9 cellular contexts compared by ENCODE assay signal in the genomic region with DNA sequence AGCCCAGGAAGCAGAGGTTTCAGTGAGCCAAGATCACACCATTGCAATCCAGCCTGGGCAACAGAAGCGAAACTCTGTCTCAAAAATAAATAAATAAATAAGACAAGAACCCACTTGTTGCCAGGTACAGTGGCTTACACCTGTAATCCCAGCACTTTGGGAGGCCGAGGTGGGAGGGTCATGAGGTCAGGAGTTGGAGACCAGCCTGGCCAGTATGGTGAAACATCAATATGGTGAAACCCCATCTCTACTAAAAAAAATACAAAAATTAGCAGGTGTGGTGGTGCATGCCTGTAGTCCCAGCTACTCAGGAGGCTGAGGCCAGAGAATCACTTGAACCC. TPM values are rescaled to one million over a fixed set of nuclear protein-coding genes. Genes with fewer than 3 reads are reported as not detected.
DNase-seq lines count a peak whose midpoint lies in the region; ATAC-seq and TF ChIP-seq lines count a peak whose summit lies in the region.
"Not testable (repeated sequence)": the region's sequence is repeated elsewhere in the genome, so short reads cannot be mapped to it uniquely, and the experiment has no call there.
"Had no signal": no experiment of that assay in that cellular context is flagged by ENCODE, and none has a peak within 500 bp of the region (broad histone marks: within the 10 kb centered on the region; RNA-seq: fewer than 3 reads in every experiment).

No MANE protein-coding gene starts in this region.

- H3K79me2 ChIP-seq in neural cell (replicated peaks; ENCODE audit: insufficient read depth, low read length): peaks cover 39% of the 10 kb centered on the region

- intact Hi-C loops in adrenal gland (cut with DNase I): not testable (repeated sequence)

- H3K27me3 ChIP-seq in BLaER1; HUES6 (ENCODE audit: control insufficient read depth, insufficient read depth, low read length); adrenal gland; iPS-20b (ENCODE audit: insufficient read depth, low read length); neural cell (ENCODE audit: insufficient read depth, low read depth, low read length): not testable (repeated sequence)

- H3K36me3 Mint-ChIP-seq in T-helper 17 cell (ENCODE audit: low read depth); endothelial cell (ENCODE audit: low read depth, unreplicated experiment): not testable (repeated sequence)

- WGBS in adrenal gland, 4 donors: 54 to 78% (median 63%) methylated on average over 2 of the region's 2 CpGs

- not testable (repeated sequence) for DNase-seq in T-helper 17 cell; adrenal gland; endothelial cell (ENCODE audit: low spot score); stimulated activated naive CD8-positive, alpha-beta T cell treated with anti-CD3 and anti-CD28 coated beads, Interleukin-15, amount 100 ng/mL, for 72 hours

- not testable (repeated sequence) for TF ChIP-seq POLR2A in adrenal gland (IDR thresholded peaks at IDR 0.05)

- not testable (repeated sequence) for H3K9me3 ChIP-seq in BLaER1; HUES6 (ENCODE audit: control insufficient read depth, insufficient read depth, low read depth, low read length); T-helper 17 cell (ENCODE audit: control insufficient read depth, low read length, poor library complexity, severe bottlenecking); adrenal gland (replicated peaks in 1 of 3); iPS-20b (ENCODE audit: insufficient read depth, low read depth, low read length); neural cell (ENCODE audit: low read length)

- peak overlapping the region; percentile 91 for H3K4me2 ChIP-seq in BLaER1
- H3K4me2 ChIP-seq in neural cell (ENCODE audit: low read length): not testable (repeated sequence)

- not testable (repeated sequence) for H3K9me2 ChIP-seq in neural cell (ENCODE audit: insufficient read depth, low read length)

- peak overlapping the region; percentile 99 for H3K4me3 ChIP-seq in BLaER1
- H3K4me3 ChIP-seq in HUES6 (ENCODE audit: low read depth, low read length): peak overlapping the region; percentile 87
- H3K4me3 ChIP-seq in adrenal gland: peak overlapping the region in 2 of 4 donors; percentile 71 to 99
- peak overlapping the region; percentile 85 for H3K4me3 ChIP-seq in iPS-20b (ENCODE audit: low read length)
- H3K4me3 ChIP-seq in neural cell (ENCODE audit: low read length): peak overlapping the region; percentile 76

- TF ChIP-seq CTCF in adrenal gland (IDR thresholded peaks at IDR 0.05); endothelial cell (IDR thresholded peaks at IDR 0.05; ENCODE audit: unreplicated experiment); neural cell (IDR thresholded peaks at IDR 0.05; ENCODE audit: poor library complexity, severe bottlenecking): not testable (repeated sequence)

- peak overlapping the region; percentile 78 for H3K9ac ChIP-seq in BLaER1
- peak overlapping the region; percentile 76 for H3K9ac ChIP-seq in HUES6 (ENCODE audit: low read length)
- H3K9ac ChIP-seq in iPS-20b (ENCODE audit: low read depth, low read length): peak overlapping the region; percentile 84; the same call in 1 of the 2 replicates
- H3K9ac ChIP-seq in neural cell (ENCODE audit: low read length): peak overlapping the region; percentile 79

- H3K4me1 Mint-ChIP-seq in T-helper 17 cell (peaks cover 26% of the 10 kb centered on the region), endothelial cell (ENCODE audit: unreplicated experiment) (peaks cover 21% of the 10 kb centered on the region)
- H3K4me1 Mint-ChIP-seq in stimulated activated naive CD8-positive, alpha-beta T cell treated with anti-CD3 and anti-CD28 coated beads, Interleukin-15, amount 100 ng/mL, for 72 hours: peaks cover 34% of the 10 kb centered on the region

- H3K36me3 ChIP-seq in BLaER1: 0 out of 2 replicates have a peak, but pooled peaks cover 17% of the 10 kb centered on the region
- H3K36me3 ChIP-seq in HUES6 (ENCODE audit: control insufficient read depth, insufficient read depth, low read length); adrenal gland (replicated peaks in 1 of 2); iPS-20b (ENCODE audit: insufficient read depth, low read depth, low read length); neural cell (ENCODE audit: insufficient read depth, low read length): not testable (repeated sequence)

- not testable (repeated sequence) for H3K27me3 Mint-ChIP-seq in T-helper 17 cell; stimulated activated naive CD8-positive, alpha-beta T cell treated with anti-CD3 and anti-CD28 coated beads, Interleukin-15, amount 100 ng/mL, for 72 hours
- H3K27me3 Mint-ChIP-seq in endothelial cell (ENCODE audit: unreplicated experiment): peaks cover 10% of the 10 kb centered on the region

- H3K9me3 Mint-ChIP-seq in endothelial cell (ENCODE audit: unreplicated experiment); stimulated activated naive CD8-positive, alpha-beta T cell treated with anti-CD3 and anti-CD28 coated beads, Interleukin-15, amount 100 ng/mL, for 72 hours: not testable (repeated sequence)

- not testable (repeated sequence) for TF ChIP-seq RAD21 in neural cell (conservative IDR thresholded peaks at IDR 0.05)

- H3K4me1 ChIP-seq in BLaER1: peaks cover 42% of the 10 kb centered on the region
- peaks cover 16% of the 10 kb centered on the region; the same call in 1 of the 2 replicates for H3K4me1 ChIP-seq in HUES6 (ENCODE audit: control insufficient read depth, insufficient read depth, low read length)
- peaks cover 10 to 21% of the 10 kb centered on the region in 2 donors for H3K4me1 ChIP-seq in adrenal gland (replicated peaks in 1 of 2)
- not testable (repeated sequence) for H3K4me1 ChIP-seq in iPS-20b (ENCODE audit: insufficient read depth, low read length)

- peaks cover 41% of the 10 kb centered on the region for H4K20me1 ChIP-seq in BLaER1
- H4K20me1 ChIP-seq in neural cell (ENCODE audit: insufficient read depth): peaks cover 12% of the 10 kb centered on the region

- peak overlapping the region; percentile 19 for H3K27ac Mint-ChIP-seq in T-helper 17 cell
- H3K27ac Mint-ChIP-seq in endothelial cell (ENCODE audit: unreplicated experiment); stimulated activated naive CD8-positive, alpha-beta T cell treated with anti-CD3 and anti-CD28 coated beads, Interleukin-15, amount 100 ng/mL, for 72 hours: not testable (repeated sequence)

- not testable (repeated sequence) for TF ChIP-seq EP300 in neural cell (conservative IDR thresholded peaks at IDR 0.05; ENCODE audit: poor library complexity, severe bottlenecking)

- not testable (repeated sequence) for ATAC-seq in T-helper 17 cell; stimulated activated naive CD8-positive, alpha-beta T cell treated with anti-CD3 and anti-CD28 coated beads, Interleukin-15, amount 100 ng/mL, for 72 hours

- H2AFZ ChIP-seq in neural cell (ENCODE audit: low read depth, low read length): not testable (repeated sequence)

- peak overlapping the region; percentile 82 for H3K4me3 Mint-ChIP-seq in T-helper 17 cell
- peak overlapping the region; percentile 89 for H3K4me3 Mint-ChIP-seq in endothelial cell (ENCODE audit: unreplicated experiment)
- H3K4me3 Mint-ChIP-seq in stimulated activated naive CD8-positive, alpha-beta T cell treated with anti-CD3 and anti-CD28 coated beads, Interleukin-15, amount 100 ng/mL, for 72 hours: peak overlapping the region; percentile 82

- H3K27ac ChIP-seq in BLaER1 (peak overlapping the region; percentile 68), adrenal gland (peak overlapping the region; percentile 33 to 97 (median 85))
- not testable (repeated sequence) for H3K27ac ChIP-seq in HUES6 (ENCODE audit: low read depth, low read length); iPS-20b (ENCODE audit: low read length); neural cell (ENCODE audit: low read length)

- not testable (repeated sequence) for H3F3A ChIP-seq in neural cell (ENCODE audit: insufficient read depth, low read length, poor library complexity, severe bottlenecking)

RNA-seq across cellular contexts. Expression of gene EPS15L1, which starts 0.8 kb away (rescaled TPM):
- total RNA-seq in T-helper 17 cell (10 to 100 TPM; 42.7 to 44.1 TPM), adrenal gland (10 to 100 TPM in 7 of 8 donors, 1 to 10 TPM in 1; 9.7 to 46.7 (median 29.2) TPM), endothelial cell (ENCODE audit: unreplicated experiment) (34.5 TPM)
- polyA plus RNA-seq in adrenal gland (10 to 100 TPM; 28.9 to 59.0 (median 32.6) TPM), neural cell (13.0 and 17.5 TPM in 2 replicates)
- polyA minus RNA-seq in neural cell: 27.5 and 33.5 TPM in 2 replicates

RNA-seq across cellular contexts. Expression of gene CALR3, which starts 23.4 kb away (rescaled TPM):
- not detected for total RNA-seq in T-helper 17 cell
- under 1 TPM in 1 of 8 donors, not detected in 7; 0.41 TPM for total RNA-seq in adrenal gland
- polyA plus RNA-seq in adrenal gland: under 1 TPM in 2 of 3 donors, not detected in 1; 0.07 to 0.11 TPM
- not detected for total RNA-seq in endothelial cell (ENCODE audit: unreplicated experiment)
- not detected in 2 replicates for polyA plus RNA-seq in neural cell
- polyA minus RNA-seq in neural cell: not detected in 2 replicates
- total RNA-seq: mucosa of descending colon had no signal

RNA-seq across cellular contexts. Expression of gene C19orf44, which starts 23.7 kb away (rescaled TPM):
- total RNA-seq in T-helper 17 cell: 1 to 10 TPM; 1.3 to 2.1 TPM
- total RNA-seq in adrenal gland: 1 to 10 TPM; 3.4 to 9.3 (median 5.6) TPM
- polyA plus RNA-seq in adrenal gland: 10 to 100 TPM in 1 of 3 donors, 1 to 10 TPM in 2; 4.8 to 12.1 (median 5.9) TPM
- 3.7 TPM for total RNA-seq in endothelial cell (ENCODE audit: unreplicated experiment)
- 9.9 and 14.5 TPM in 2 replicates for polyA plus RNA-seq in neural cell
- polyA minus RNA-seq in neural cell: 10.7 and 12.0 TPM in 2 replicates
